ENCODE assay signal across 11 cellular contexts in the genomic region with DNA sequence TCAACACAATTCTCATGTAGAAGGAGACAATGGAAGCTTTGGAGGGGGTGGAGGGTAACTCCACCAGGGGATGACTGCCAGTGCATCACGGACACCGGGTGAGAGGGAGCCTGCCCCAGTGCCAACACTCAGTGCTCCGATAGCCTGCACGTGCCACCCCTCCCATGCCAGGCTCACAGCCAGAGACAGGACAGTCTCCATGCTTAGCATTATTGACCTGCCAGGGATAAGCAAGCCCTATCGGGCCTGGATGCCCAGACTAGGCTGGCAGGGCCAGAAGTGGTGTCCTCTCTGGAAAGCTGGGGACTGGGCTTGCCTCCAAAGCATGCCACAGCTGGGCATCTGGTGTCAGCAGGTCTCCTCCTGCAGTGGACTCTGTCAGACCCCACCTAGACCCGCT. TPM values are rescaled to one million over a fixed set of nuclear protein-coding genes. Genes with fewer than 3 reads are reported as not detected.
DNase-seq lines count a peak whose midpoint lies in the region; ATAC-seq, FAIRE-seq and TF ChIP-seq lines count a peak whose summit lies in the region.
"Had no signal": no experiment of that assay in that cellular context is flagged by ENCODE, and none has a peak within 500 bp of the region (broad histone marks: within the 10 kb centered on the region; RNA-seq: fewer than 3 reads in every experiment).

No MANE protein-coding gene starts in this region.

- H3K27me3 ChIP-seq in astrocyte (ENCODE audit: insufficient read depth, low read length) = no peaks in the 10 kb centered on the region
- no peaks in the 10 kb centered on the region for H3K27me3 ChIP-seq in iPS-15b (ENCODE audit: control insufficient read depth, insufficient read depth, low read length)
- H3K27me3 ChIP-seq in tibial artery = no peaks in the 10 kb centered on the region

- H3K9me3 ChIP-seq in astrocyte (ENCODE audit: insufficient read depth, low read depth, low read length) (no peaks in the 10 kb centered on the region), iPS-15b (ENCODE audit: control insufficient read depth, insufficient read depth, low read length) (no peaks in the 10 kb centered on the region), tibial artery (no peaks in the 10 kb centered on the region)

- no peaks in the 10 kb centered on the region for H3K36me3 Mint-ChIP-seq in astrocyte (ENCODE audit: low read depth, unreplicated experiment)
- peaks cover 6% of the 10 kb centered on the region for H3K36me3 Mint-ChIP-seq in stimulated activated effector memory CD8-positive, alpha-beta T cell treated with anti-CD3 and anti-CD28 coated beads, Interleukin-12 subunit alpha, Interleukin-12 subunit beta, amount 100 ng/mL, for 72 hours

- H3K4me1 ChIP-seq in astrocyte (ENCODE audit: insufficient read depth, low read length) (peaks cover 57% of the 10 kb centered on the region), iPS-15b (ENCODE audit: control insufficient read depth, insufficient read depth, low read length) (peaks cover 18% of the 10 kb centered on the region), tibial artery (peaks cover 13 to 78% (median 76%) of the 10 kb centered on the region in 4 donors)

- H3K4me3 Mint-ChIP-seq in astrocyte (ENCODE audit: unreplicated experiment) = peak overlapping the region; percentile 27
- H3K4me3 Mint-ChIP-seq in stimulated activated effector memory CD8-positive, alpha-beta T cell treated with anti-CD3 and anti-CD28 coated beads, Interleukin-12 subunit alpha, Interleukin-12 subunit beta, amount 100 ng/mL, for 72 hours = no peak overlapping the region

- H3K27ac ChIP-seq in astrocyte (ENCODE audit: low read depth, low read length) = no peak overlapping the region
- peak overlapping the region; percentile 93 to 100 for H3K27ac ChIP-seq in tibial artery
- H3K27ac ChIP-seq: VCaP had no signal

- no peak overlapping the region for H2AFZ ChIP-seq in astrocyte (ENCODE audit: low read depth, low read length)

- TF ChIP-seq CTCF in astrocyte (IDR thresholded peaks at IDR 0.05; ENCODE audit: insufficient read depth, low read depth, low read length) (no peak), tibial artery (IDR thresholded peaks at IDR 0.05) (no peak)

- peaks cover 37% of the 10 kb centered on the region for H3K4me1 Mint-ChIP-seq in astrocyte (ENCODE audit: low read depth, unreplicated experiment)
- H3K4me1 Mint-ChIP-seq in stimulated activated effector memory CD8-positive, alpha-beta T cell treated with anti-CD3 and anti-CD28 coated beads, Interleukin-12 subunit alpha, Interleukin-12 subunit beta, amount 100 ng/mL, for 72 hours = peaks cover 27% of the 10 kb centered on the region

- H3K4me2 ChIP-seq in astrocyte (ENCODE audit: low read length) = no peak overlapping the region

- no peaks in the 10 kb centered on the region for H3K9me3 Mint-ChIP-seq in astrocyte (ENCODE audit: unreplicated experiment)
- no peaks in the 10 kb centered on the region for H3K9me3 Mint-ChIP-seq in stimulated activated effector memory CD8-positive, alpha-beta T cell treated with anti-CD3 and anti-CD28 coated beads, Interleukin-12 subunit alpha, Interleukin-12 subunit beta, amount 100 ng/mL, for 72 hours

- H3K9ac ChIP-seq in astrocyte (ENCODE audit: low read length) = no peak overlapping the region
- H3K9ac ChIP-seq in iPS-15b (ENCODE audit: low read depth, low read length) = peak overlapping the region; percentile 47

- no peak overlapping the region for H3K27ac Mint-ChIP-seq in astrocyte (ENCODE audit: unreplicated experiment)
- no peak overlapping the region for H3K27ac Mint-ChIP-seq in stimulated activated effector memory CD8-positive, alpha-beta T cell treated with anti-CD3 and anti-CD28 coated beads, Interleukin-12 subunit alpha, Interleukin-12 subunit beta, amount 100 ng/mL, for 72 hours
- H3K27ac Mint-ChIP-seq: CD14-positive monocyte had no signal

- intact Hi-C loops in tibial artery (cut with DNase I; ENCODE audit: low total_unique reads) = no loop called here

- H3K4me3 ChIP-seq in astrocyte (ENCODE audit: insufficient read depth, low read depth, low read length) (no peak overlapping the region), iPS-15b (ENCODE audit: low read depth, low read length) (no peak overlapping the region), tibial artery (no peak overlapping the region)

- no peak for FAIRE-seq in astrocyte (lab: Jason Lieb, UNC)
- FAIRE-seq: GM18507 had no signal

- ATAC-seq in stimulated activated effector memory CD8-positive, alpha-beta T cell treated with anti-CD3 and anti-CD28 coated beads, Interleukin-12 subunit alpha, Interleukin-12 subunit beta, amount 100 ng/mL, for 72 hours = no peak

- H3K27me3 Mint-ChIP-seq in astrocyte (ENCODE audit: low read depth, unreplicated experiment) = no peaks in the 10 kb centered on the region

- peaks cover 33% of the 10 kb centered on the region for H4K20me1 ChIP-seq in astrocyte (ENCODE audit: insufficient read depth, low read length)

- peaks cover 41% of the 10 kb centered on the region for H3K79me2 ChIP-seq in astrocyte (ENCODE audit: insufficient read depth, low read length)

- DNase-seq in astrocyte (ENCODE audit: low read depth) (no peak), tibial artery (no peak), Kasumi-1 (lab: John Stamatoyannopoulos, UW) (no peak), COR-L47 (lab: John Stamatoyannopoulos, UW) (no peak)
- DNase-seq in stimulated activated effector memory CD8-positive, alpha-beta T cell treated with anti-CD3 and anti-CD28 coated beads, Interleukin-12 subunit alpha, Interleukin-12 subunit beta, amount 100 ng/mL, for 72 hours (ENCODE audit: low spot score in 2 of 2) = no peak
- DNase-seq: activated CD8-positive, alpha-beta memory T cell treated with anti-CD3 and anti-CD28 coated beads, Interleukin-2, amount 50 U/mL, for 48 hours; NCI-H1694 treated with DMSO at 0.1 percent for 48 hours had no signal

- H3K36me3 ChIP-seq in astrocyte (ENCODE audit: insufficient read depth, low read length) (no peaks in the 10 kb centered on the region), iPS-15b (ENCODE audit: control insufficient read depth, insufficient read depth, low read length) (peaks cover 3% of the 10 kb centered on the region), tibial artery (no peaks in the 10 kb centered on the region)

RNA-seq across cellular contexts. Expression of a gene that starts 1.6 kb away (rescaled TPM):
- total RNA-seq in astrocyte = 45.6 and 55.5 TPM in 2 replicates

RNA-seq across cellular contexts. Expression of a gene that starts 4.0 kb away (rescaled TPM):
- 56.5 and 62.7 TPM in 2 replicates for total RNA-seq in astrocyte

RNA-seq across cellular contexts. Expression of a gene that starts 20.4 kb away (rescaled TPM):
- total RNA-seq in astrocyte = 34.1 and 35.9 TPM in 2 replicates

RNA-seq across cellular contexts. Expression of a gene that starts 20.6 kb away (rescaled TPM):
- total RNA-seq in astrocyte = 9.6 and 12.2 TPM in 2 replicates
